Comparison of ENCODE assay signal across 13 cellular contexts in genomic region chr1:87805661-87806376, GRCh38.
A peak's percentile ranks its signal among the peaks of the same experiment; 100 is the strongest.
DNase-seq lines count a peak whose midpoint lies in the region; ATAC-seq and TF ChIP-seq lines count a peak whose summit lies in the region.
"Had no signal": no experiment of that assay in that cellular context is flagged by ENCODE, and none has a peak within 500 bp of the region (broad histone marks: within the 10 kb centered on the region; RNA-seq: fewer than 3 reads in every experiment).

No MANE protein-coding gene starts in this region.

- H3K27ac Mint-ChIP-seq in CD8-positive, alpha-beta memory T cell: no peak overlapping the region
- H3K27ac Mint-ChIP-seq in endothelial cell (ENCODE audit: unreplicated experiment): no peak overlapping the region
- H3K27ac Mint-ChIP-seq: activated CD8-positive, alpha-beta T cell treated with anti-CD3 and anti-CD28 coated beads for 36 hours; B cell had no signal

- no peak overlapping the region for H3K4me3 ChIP-seq in choroid plexus epithelial cell (ENCODE audit: low read depth, low read length)
- H3K4me3 ChIP-seq in CD8-positive, alpha-beta memory T cell (ENCODE audit: low read length): no peak overlapping the region
- H3K4me3 ChIP-seq: GM12878 had no signal

- DNase-seq in ACHN (peak; percentile 87), choroid plexus epithelial cell (ENCODE audit: low read depth) (peak; percentile 27), mucosa of gallbladder (ENCODE audit: low spot score) (peak; percentile 48), NCI-H1105 treated with DMSO at 0.1 percent for 48 hours (lab: John Stamatoyannopoulos, UW) (no peak), endothelial cell (ENCODE audit: low spot score) (no peak)
- DNase-seq in CD8-positive, alpha-beta memory T cell: no peak
- DNase-seq: activated CD8-positive, alpha-beta T cell treated with anti-CD3 and anti-CD28 coated beads for 36 hours; amygdala; NCI-H1436 treated with DMSO at 0.1 percent for 48 hours had no signal

- TF ChIP-seq EP300 in Ishikawa (IDR thresholded peaks at IDR 0.05; ENCODE audit: borderline replicate concordance): peak; percentile 68; the same call in 1 of the 2 replicates

- H3K27me3 ChIP-seq in CD8-positive, alpha-beta memory T cell (ENCODE audit: insufficient read depth, low read length, poor library complexity, severe bottlenecking): no peaks in the 10 kb centered on the region

- no peaks in the 10 kb centered on the region for H3K4me1 ChIP-seq in CD8-positive, alpha-beta memory T cell (ENCODE audit: insufficient read depth, low read length)

- ATAC-seq in HG02759 (IDR thresholded peaks at IDR 0.05; ENCODE audit: unreplicated experiment): no peak
- ATAC-seq: activated CD8-positive, alpha-beta T cell treated with anti-CD3 and anti-CD28 coated beads for 36 hours; GM12878 had no signal

- in situ Hi-C loops in ACHN (cut with HindIII; ENCODE audit: low pct_ligation_motif_present, low pct_unique_long_range_greater_than_20kb, low sequenced_read_pairs): no loop called here

- H3K27ac ChIP-seq in CD8-positive, alpha-beta memory T cell (ENCODE audit: low read depth, low read length): no peak overlapping the region

- H3K4me3 Mint-ChIP-seq in CD8-positive, alpha-beta memory T cell: no peak overlapping the region
- H3K4me3 Mint-ChIP-seq in endothelial cell (ENCODE audit: unreplicated experiment): no peak overlapping the region
- H3K4me3 Mint-ChIP-seq: activated CD8-positive, alpha-beta T cell treated with anti-CD3 and anti-CD28 coated beads for 36 hours; B cell had no signal

- TF ChIP-seq RAD21 in Ishikawa (IDR thresholded peaks at IDR 0.05; ENCODE audit: low read depth): no peak

- no peaks in the 10 kb centered on the region for H3K36me3 Mint-ChIP-seq in CD8-positive, alpha-beta memory T cell
- H3K36me3 Mint-ChIP-seq in endothelial cell (ENCODE audit: low read depth, unreplicated experiment): no peaks in the 10 kb centered on the region

- TF ChIP-seq CTCF in choroid plexus epithelial cell (conservative IDR thresholded peaks at IDR 0.05; ENCODE audit: low read depth, low read length): no peak
- TF ChIP-seq CTCF in endothelial cell (IDR thresholded peaks at IDR 0.05; ENCODE audit: unreplicated experiment): no peak

- no peaks in the 10 kb centered on the region for H3K9me3 ChIP-seq in CD8-positive, alpha-beta memory T cell (ENCODE audit: low read length)

- H3K9me3 Mint-ChIP-seq in CD8-positive, alpha-beta memory T cell: no peaks in the 10 kb centered on the region
- no peaks in the 10 kb centered on the region for H3K9me3 Mint-ChIP-seq in endothelial cell (ENCODE audit: unreplicated experiment)
- H3K9me3 Mint-ChIP-seq: activated CD8-positive, alpha-beta T cell treated with anti-CD3 and anti-CD28 coated beads for 36 hours had no signal

- no peaks in the 10 kb centered on the region for H3K4me1 Mint-ChIP-seq in CD8-positive, alpha-beta memory T cell
- H3K4me1 Mint-ChIP-seq in endothelial cell (ENCODE audit: unreplicated experiment): no peaks in the 10 kb centered on the region
- H3K4me1 Mint-ChIP-seq: B cell had no signal

- CTCF ChIA-PET in CD8-positive, alpha-beta memory T cell (lab: Charles Lee): interaction anchor here (1.5 kb wide), 1 partner anchor 15 kb away, joined by 3 read pairs; no protein-coding TSS in a partner anchor

- POLR2A ChIA-PET in CD8-positive, alpha-beta memory T cell (lab: Charles Lee): no interaction called here

- H3K36me3 ChIP-seq in CD8-positive, alpha-beta memory T cell (ENCODE audit: insufficient read depth, low read length): no peaks in the 10 kb centered on the region

- no peaks in the 10 kb centered on the region for H3K27me3 Mint-ChIP-seq in CD8-positive, alpha-beta memory T cell
- no peaks in the 10 kb centered on the region for H3K27me3 Mint-ChIP-seq in endothelial cell (ENCODE audit: unreplicated experiment)
- H3K27me3 Mint-ChIP-seq: B cell had no signal

TF ChIP-seq in Ishikawa, 13 proteins besides CTCF, POLR2A, EP300 and RAD21:
- TF ChIP-seq YY1 (IDR thresholded peaks at IDR 0.05; ENCODE audit: low read depth) (no peak), TAF1 (IDR thresholded peaks at IDR 0.05; ENCODE audit: low read depth) (no peak), REST (IDR thresholded peaks at IDR 0.05; ENCODE audit: low read depth) (no peak), NFIC (IDR thresholded peaks at IDR 0.05) (peak; percentile 73), TCF12 (IDR thresholded peaks at IDR 0.05; ENCODE audit: low read depth) (0 out of 2 replicates have a peak, but pooled peaks have one; percentile 54), FOXM1 (IDR thresholded peaks at IDR 0.05; ENCODE audit: borderline replicate concordance, low read depth) (peak; percentile 59; the same call in 1 of the 2 replicates), USF1 (IDR thresholded peaks at IDR 0.05) (no peak), EGR1 (IDR thresholded peaks at IDR 0.05) (no peak), ZBTB7A (IDR thresholded peaks at IDR 0.05; ENCODE audit: low read depth) (no peak), CEBPB (IDR thresholded peaks at IDR 0.05) (no peak), MAX (IDR thresholded peaks at IDR 0.05) (peak; percentile 50; the same call in 1 of the 2 replicates), TEAD4 (IDR thresholded peaks at IDR 0.05) (peak; percentile 70), CREB1 (IDR thresholded peaks at IDR 0.05; ENCODE audit: low read depth) (no peak)

Comparison
In these comparisons a context has a peak if more than half of its experiments do, and no peak if none do; other contexts are left out.
1. DNase-seq: peak in ACHN (single experiment), choroid plexus epithelial cell (single experiment) and mucosa of gallbladder (single experiment); none in CD8-positive, alpha-beta memory T cell (0 of 5), NCI-H1105 treated with DMSO at 0.1 percent for 48 hours (single experiment) and endothelial cell (single experiment).